1 cellular context compared by ENCODE assay signal in genomic region chr5:53674114-53674513, GRCh38.
TF ChIP-seq lines count a peak whose summit lies in the region.

No MANE protein-coding gene starts in this region.

TF ChIP-seq in K562, 482 proteins besides CTCF, POLR2A, EP300 and RAD21 (continued from another document):
- TF ChIP-seq, protein P1, sequence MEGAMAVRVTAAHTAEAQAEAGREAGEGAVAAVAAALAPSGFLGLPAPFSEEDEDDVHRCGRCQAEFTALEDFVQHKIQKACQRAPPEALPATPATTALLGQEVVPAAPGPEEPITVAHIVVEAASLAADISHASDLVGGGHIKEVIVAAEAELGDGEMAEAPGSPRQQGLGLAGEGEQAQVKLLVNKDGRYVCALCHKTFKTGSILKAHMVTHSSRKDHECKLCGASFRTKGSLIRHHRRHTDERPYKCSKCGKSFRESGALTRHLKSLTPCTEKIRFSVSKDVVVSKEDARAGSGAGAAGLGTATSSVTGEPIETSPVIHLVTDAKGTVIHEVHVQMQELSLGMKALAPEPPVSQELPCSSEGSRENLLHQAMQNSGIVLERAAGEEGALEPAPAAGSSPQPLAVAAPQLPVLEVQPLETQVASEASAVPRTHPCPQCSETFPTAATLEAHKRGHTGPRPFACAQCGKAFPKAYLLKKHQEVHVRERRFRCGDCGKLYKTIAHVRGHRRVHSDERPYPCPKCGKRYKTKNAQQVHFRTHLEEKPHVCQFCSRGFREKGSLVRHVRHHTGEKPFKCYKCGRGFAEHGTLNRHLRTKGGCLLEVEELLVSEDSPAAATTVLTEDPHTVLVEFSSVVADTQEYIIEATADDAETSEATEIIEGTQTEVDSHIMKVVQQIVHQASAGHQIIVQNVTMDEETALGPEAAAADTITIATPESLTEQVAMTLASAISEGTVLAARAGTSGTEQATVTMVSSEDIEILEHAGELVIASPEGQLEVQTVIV (CRISPR knock-in tag; IDR thresholded peaks at IDR 0.05; ENCODE audit: borderline replicate concordance), result no peak
- TF ChIP-seq TOE1 (IDR thresholded peaks at IDR 0.05; ENCODE audit: borderline replicate concordance) (no peak), TOE1 (CRISPR knock-in tag; IDR thresholded peaks at IDR 0.05; ENCODE audit: borderline replicate concordance, low read depth) (no peak), HNRNPK (IDR thresholded peaks at IDR 0.05; ENCODE audit: low read depth, low read length, poor library complexity, severe bottlenecking) (no peak)
